ENCODE assay signal across 16 cellular contexts in the genomic region with DNA sequence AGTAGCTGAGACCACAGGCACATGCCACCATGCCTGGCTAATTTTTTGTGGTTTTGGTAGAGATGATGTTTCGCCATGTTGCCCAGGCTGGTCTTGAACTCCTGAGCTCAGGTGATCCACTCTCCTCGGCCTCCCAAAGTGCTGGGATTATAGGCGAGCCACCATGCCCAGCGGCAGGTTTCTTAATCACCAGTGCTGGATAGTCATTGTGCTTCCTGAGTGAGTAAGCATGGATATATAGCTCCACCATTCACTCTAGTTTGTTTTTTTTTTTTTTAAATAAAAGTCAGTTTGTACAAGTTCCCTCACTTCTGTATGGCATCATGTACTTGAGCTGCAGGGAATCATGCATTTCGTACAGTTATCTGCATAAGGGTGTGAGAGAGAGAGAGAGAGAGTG.
A peak's percentile ranks its signal among the peaks of the same experiment; 100 is the strongest.
DNase-seq lines count a peak whose midpoint lies in the region; ATAC-seq lines count a peak whose summit lies in the region.
"Had no signal": no experiment of that assay in that cellular context is flagged by ENCODE, and none has a peak within 500 bp of the region (broad histone marks: within the 10 kb centered on the region; RNA-seq: fewer than 3 reads in every experiment).

No MANE protein-coding gene starts in this region.

- intact Hi-C loops in sciatic nerve (cut with DNase I) = loop anchor here (10.0 kb wide), 1 partner anchor 267 kb away; no protein-coding TSS in a partner anchor

- peak; percentile 3 for DNase-seq in EL
- DNase-seq in HT1080 (ENCODE audit: low read depth) = peak; percentile 70
- DNase-seq in amniotic epithelial cell (ENCODE audit: low read depth) = peak; percentile 8
- peak; percentile 24 for DNase-seq in iris pigment epithelial cell (ENCODE audit: low read depth)
- DNase-seq in stimulated activated CD4-positive, alpha-beta T cell treated with anti-CD3 and anti-CD28 coated beads, Interleukin-4, amount 100 ng/mL, for 4 hours = no peak
- no peak for DNase-seq in sciatic nerve (ENCODE audit: low spot score)
- DNase-seq: ACHN; CD4-positive, CD25-positive, alpha-beta regulatory T cell; DMS79 treated with DMSO at 0.1 percent for 48 hours; KG1; MG63; NCI-H1105 treated with DMSO at 0.1 percent for 48 hours; NCI-H187 treated with DMSO at 0.1 percent for 48 hours; NCI-H2171; NCI-H510A had no signal

- no peak for ATAC-seq in HG02759 (IDR thresholded peaks at IDR 0.05; ENCODE audit: unreplicated experiment)
- no peak for ATAC-seq in sciatic nerve

Comparison
In these comparisons a context has a peak if more than half of its experiments do, and no peak if none do; other contexts are left out.
1. DNase-seq: peak in EL (single experiment), HT1080 (single experiment), amniotic epithelial cell (single experiment) and iris pigment epithelial cell (single experiment); none in stimulated activated CD4-positive, alpha-beta T cell treated with anti-CD3 and anti-CD28 coated beads, Interleukin-4, amount 100 ng/mL, for 4 hours (0 of 2) and sciatic nerve (single experiment).